Comparison of ENCODE assay signal across 23 cellular contexts in genomic region chr1:35185200-35185599, GRCh38. TPM values are rescaled to one million over a fixed set of nuclear protein-coding genes. Genes with fewer than 3 reads are reported as not detected.
DNase-seq lines count a peak whose midpoint lies in the region; ATAC-seq, FAIRE-seq and TF ChIP-seq lines count a peak whose summit lies in the region.
"Had no signal": no experiment of that assay in that cellular context is flagged by ENCODE, and none has a peak within 500 bp of the region (broad histone marks: within the 10 kb centered on the region; RNA-seq: fewer than 3 reads in every experiment).

No MANE protein-coding gene starts in this region.

- CTCF ChIA-PET in WTC11 (lab: Charles Lee): no interaction called here

- ATAC-seq in WTC11: no peak
- ATAC-seq in central memory CD8-positive, alpha-beta T cell (replicated peaks; ENCODE audit: extremely low read depth, poor library complexity, severe bottlenecking): no peak
- no peak for ATAC-seq in stimulated activated effector memory CD8-positive, alpha-beta T cell treated with anti-CD3 and anti-CD28 coated beads, Interleukin-12 subunit alpha, Interleukin-12 subunit beta, amount 100 ng/mL, for 72 hours
- no peak for ATAC-seq in GM18505 (IDR thresholded peaks at IDR 0.05; ENCODE audit: unreplicated experiment)
- no peak for ATAC-seq in pancreas

- peak overlapping the region; percentile 94 for H3K27ac Mint-ChIP-seq in activated T-cell treated with anti-CD3 and anti-CD28 coated beads, Interleukin-2, amount 50 U/mL, for 24 hours
- peak overlapping the region; percentile 77 for H3K27ac Mint-ChIP-seq in WTC11
- peak overlapping the region; percentile 81 for H3K27ac Mint-ChIP-seq in central memory CD8-positive, alpha-beta T cell (ENCODE audit: low read depth)
- H3K27ac Mint-ChIP-seq in stimulated activated effector memory CD8-positive, alpha-beta T cell treated with anti-CD3 and anti-CD28 coated beads, Interleukin-12 subunit alpha, Interleukin-12 subunit beta, amount 100 ng/mL, for 72 hours: peak overlapping the region; percentile 98

- intact Hi-C loops in pancreas (cut with DNase I): no loop called here

- TF ChIP-seq CTCF in WTC11 (IDR thresholded peaks at IDR 0.05) (no peak), pancreas (IDR thresholded peaks at IDR 0.05) (no peak)

- no peak for TF ChIP-seq POLR2A in GM18505 (IDR thresholded peaks at IDR 0.05; ENCODE audit: borderline replicate concordance, extremely low read depth, insufficient read depth, insufficient read length)

- no peak overlapping the region for H3K4me3 ChIP-seq in pancreas
- H3K4me3 ChIP-seq: colonic mucosa, hepatocyte, tibial artery had no signal

- no peak overlapping the region for H3K27ac ChIP-seq in pancreas
- H3K27ac ChIP-seq: colonic mucosa, hepatocyte, tibial artery had no signal

- 66 to 73% methylated on average over 5 of the region's 5 CpGs for WGBS in pancreas, 2 donors

- peaks cover 100% of the 10 kb centered on the region for H3K36me3 Mint-ChIP-seq in activated T-cell treated with anti-CD3 and anti-CD28 coated beads, Interleukin-2, amount 50 U/mL, for 24 hours (ENCODE audit: low read depth)
- H3K36me3 Mint-ChIP-seq in WTC11: peaks cover 99% of the 10 kb centered on the region
- H3K36me3 Mint-ChIP-seq in central memory CD8-positive, alpha-beta T cell (ENCODE audit: insufficient read depth): peaks cover 98% of the 10 kb centered on the region
- peaks cover 100% of the 10 kb centered on the region for H3K36me3 Mint-ChIP-seq in stimulated activated effector memory CD8-positive, alpha-beta T cell treated with anti-CD3 and anti-CD28 coated beads, Interleukin-12 subunit alpha, Interleukin-12 subunit beta, amount 100 ng/mL, for 72 hours

- peaks cover 13 to 97% (median 84%) of the 10 kb centered on the region in 3 donors for H3K36me3 ChIP-seq in pancreas

- POLR2A ChIA-PET in WTC11 (lab: Charles Lee): no interaction called here

- peaks cover 100% of the 10 kb centered on the region for H3K4me1 Mint-ChIP-seq in activated T-cell treated with anti-CD3 and anti-CD28 coated beads, Interleukin-2, amount 50 U/mL, for 24 hours (ENCODE audit: low read depth)
- H3K4me1 Mint-ChIP-seq in WTC11: peaks cover 65% of the 10 kb centered on the region
- H3K4me1 Mint-ChIP-seq in central memory CD8-positive, alpha-beta T cell: peaks cover 93% of the 10 kb centered on the region
- H3K4me1 Mint-ChIP-seq in stimulated activated effector memory CD8-positive, alpha-beta T cell treated with anti-CD3 and anti-CD28 coated beads, Interleukin-12 subunit alpha, Interleukin-12 subunit beta, amount 100 ng/mL, for 72 hours: peaks cover 97% of the 10 kb centered on the region

- H3K27me3 ChIP-seq in pancreas: no peaks in the 10 kb centered on the region
- H3K27me3 ChIP-seq: colonic mucosa, hepatocyte, tibial artery had no signal

- DNase-seq in activated T-cell treated with anti-CD3 and anti-CD28 coated beads, Interleukin-2, amount 50 U/mL, for 24 hours: no peak
- DNase-seq in activated T-cell treated with anti-CD3 and anti-CD28 coated beads, Interleukin-2, amount 50 U/mL, for 48 hours: no peak
- DNase-seq in WTC11 (ENCODE audit: low spot score): no peak
- DNase-seq in central memory CD8-positive, alpha-beta T cell (ENCODE audit: low spot score in 2 of 2): no peak
- DNase-seq in stimulated activated effector memory CD8-positive, alpha-beta T cell treated with anti-CD3 and anti-CD28 coated beads, Interleukin-12 subunit alpha, Interleukin-12 subunit beta, amount 100 ng/mL, for 72 hours (ENCODE audit: low spot score in 2 of 2): no peak
- DNase-seq in HK-2 (ENCODE audit: unreplicated experiment): no peak
- DNase-seq in pancreas: no peak
- DNase-seq: ACHN; activated CD4-positive, alpha-beta T cell treated with anti-CD3 and anti-CD28 coated beads, Interleukin-2, amount 50 U/mL, for 4 hours; activated gamma-delta T cell; colonic mucosa; DMS79; islet precursor cell; NCI-H1694 treated with DMSO at 0.1 percent for 48 hours; NCI-H446; RPMI8226; stimulated activated CD4-positive, alpha-beta T cell treated with anti-CD3 and anti-CD28 coated beads, Interleukin-12 subunit alpha, Interleukin-12 subunit beta, amount 100 ng/mL, for 4 hours; tibial artery had no signal

- H3K9me3 ChIP-seq in pancreas: no peaks in the 10 kb centered on the region
- H3K9me3 ChIP-seq: colonic mucosa, tibial artery had no signal

- H3K4me1 ChIP-seq in pancreas: peaks cover 22 to 75% (median 48%) of the 10 kb centered on the region in 3 donors

- no peaks in the 10 kb centered on the region for H3K9me3 Mint-ChIP-seq in activated T-cell treated with anti-CD3 and anti-CD28 coated beads, Interleukin-2, amount 50 U/mL, for 24 hours
- no peaks in the 10 kb centered on the region for H3K9me3 Mint-ChIP-seq in WTC11
- no peaks in the 10 kb centered on the region for H3K9me3 Mint-ChIP-seq in central memory CD8-positive, alpha-beta T cell
- H3K9me3 Mint-ChIP-seq in stimulated activated effector memory CD8-positive, alpha-beta T cell treated with anti-CD3 and anti-CD28 coated beads, Interleukin-12 subunit alpha, Interleukin-12 subunit beta, amount 100 ng/mL, for 72 hours: no peaks in the 10 kb centered on the region
- H3K9me3 Mint-ChIP-seq: nephron had no signal

- no peaks in the 10 kb centered on the region for H3K27me3 Mint-ChIP-seq in activated T-cell treated with anti-CD3 and anti-CD28 coated beads, Interleukin-2, amount 50 U/mL, for 24 hours
- H3K27me3 Mint-ChIP-seq in WTC11 (ENCODE audit: low read depth): no peaks in the 10 kb centered on the region
- H3K27me3 Mint-ChIP-seq in central memory CD8-positive, alpha-beta T cell: no peaks in the 10 kb centered on the region

- peak overlapping the region; percentile 95 for H3K4me3 Mint-ChIP-seq in activated T-cell treated with anti-CD3 and anti-CD28 coated beads, Interleukin-2, amount 50 U/mL, for 24 hours
- H3K4me3 Mint-ChIP-seq in WTC11: no peak overlapping the region
- peak overlapping the region; percentile 32 for H3K4me3 Mint-ChIP-seq in central memory CD8-positive, alpha-beta T cell
- H3K4me3 Mint-ChIP-seq in stimulated activated effector memory CD8-positive, alpha-beta T cell treated with anti-CD3 and anti-CD28 coated beads, Interleukin-12 subunit alpha, Interleukin-12 subunit beta, amount 100 ng/mL, for 72 hours: peak overlapping the region; percentile 21
- H3K4me3 Mint-ChIP-seq: CD14-positive monocyte had no signal

- no peak for FAIRE-seq in pancreas (lab: Jason Lieb, UNC)
- FAIRE-seq: GM18507 had no signal

TF ChIP-seq in WTC11, 78 proteins besides CTCF, POLR2A, EP300 and RAD21:
- TF ChIP-seq ELF4 (CRISPR knock-in tag; IDR thresholded peaks at IDR 0.05; ENCODE audit: low read depth): no peak
- no peak for TF ChIP-seq SP1 (CRISPR knock-in tag; conservative IDR thresholded peaks at IDR 0.05)
- TF ChIP-seq RORB (CRISPR knock-in tag; IDR thresholded peaks at IDR 0.05): peak; percentile 9; the same call in 1 of the 2 replicates
- TF ChIP-seq MAX (CRISPR knock-in tag; IDR thresholded peaks at IDR 0.05): no peak
- TF ChIP-seq CREM (CRISPR knock-in tag; IDR thresholded peaks at IDR 0.05): no peak
- TF ChIP-seq ATF1 (CRISPR knock-in tag; IDR thresholded peaks at IDR 0.05): no peak
- no peak for TF ChIP-seq NFATC4 (CRISPR knock-in tag; IDR thresholded peaks at IDR 0.05)
- TF ChIP-seq EMX1 (CRISPR knock-in tag; IDR thresholded peaks at IDR 0.05): no peak

RNA-seq across cellular contexts. Expression of gene SFPQ, which starts 7.7 kb away (rescaled TPM):
- total RNA-seq in WTC11 (2021) (354 to 487 TPM (median 486 TPM) in 3 replicates), pancreas (100 to 1,000 TPM in 2 of 6 donors, 10 to 100 TPM in 4; 63.4 to 112 (median 84.7) TPM)
- 100 to 1,000 TPM; 190 to 267 TPM for polyA plus RNA-seq in pancreas
